In the genomic region with DNA sequence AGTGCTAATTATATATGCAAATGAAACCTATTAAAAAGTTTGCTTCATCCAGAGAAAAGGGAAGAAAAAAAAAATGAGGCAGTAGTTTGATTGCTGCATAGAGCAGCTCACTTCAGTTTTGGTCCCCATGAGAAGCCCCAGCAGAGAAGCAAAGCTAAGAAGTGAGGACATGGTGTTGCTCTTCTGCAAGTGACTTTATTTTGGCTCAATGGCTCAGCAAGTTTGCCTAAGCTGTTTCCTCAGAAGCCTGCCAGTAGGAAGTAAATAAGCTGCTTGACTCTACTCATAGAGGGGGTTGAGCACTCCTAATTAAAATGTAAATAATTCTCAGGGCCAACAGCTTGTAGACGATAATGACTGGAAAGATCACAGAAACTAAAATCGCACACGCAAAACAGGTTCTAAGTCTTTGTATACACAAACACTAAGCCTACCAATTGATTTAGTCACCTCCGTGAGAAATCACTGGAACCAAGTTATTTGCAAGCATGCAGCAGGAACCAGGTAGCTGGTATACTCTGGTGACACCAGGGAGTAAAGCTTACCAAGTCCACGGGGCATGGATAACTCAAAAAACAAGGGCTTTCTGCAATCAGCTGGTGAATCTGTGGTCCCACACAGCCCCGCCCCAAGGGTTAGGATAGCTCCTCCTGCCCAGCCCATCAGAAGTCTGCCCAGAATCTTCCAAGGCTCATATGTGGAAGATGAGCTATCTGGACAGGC, we compare ENCODE assay signal across 8 cellular contexts. TPM values are rescaled to one million over a fixed set of nuclear protein-coding genes. Genes with fewer than 3 reads are reported as not detected.
DNase-seq lines count a peak whose midpoint lies in the region; ATAC-seq, FAIRE-seq and TF ChIP-seq lines count a peak whose summit lies in the region.

No MANE protein-coding gene starts in this region.

- no peaks in the 10 kb centered on the region for H3K36me3 ChIP-seq in lower lobe of right lung

- H3K27ac Mint-ChIP-seq in activated T-cell treated with anti-CD3 and anti-CD28 coated beads, Interleukin-2, amount 50 U/mL, for 24 hours, result peak overlapping the region; percentile 95
- peak overlapping the region; percentile 38 for H3K27ac Mint-ChIP-seq in activated B cell treated with CpG ODN at 0.5 μM for 24 hours

- no peak for DNase-seq in activated T-cell treated with anti-CD3 and anti-CD28 coated beads, Interleukin-2, amount 50 U/mL, for 24 hours
- DNase-seq in activated T-cell treated with anti-CD3 and anti-CD28 coated beads for 4 hours (no peak), activated B cell treated with CpG ODN at 0.5 μM for 24 hours (no peak), lower lobe of right lung (no peak), NCI-H2227 treated with DMSO at 0.1 percent for 48 hours (lab: John Stamatoyannopoulos, UW) (no peak), RCC 7860 (ENCODE audit: low spot score) (no peak)

- intact Hi-C loops in activated B cell treated with CpG ODN at 0.5 μM for 24 hours (cut with micrococcal nuclease) (loop anchor here (2.0 to 5.0 kb wide), 2 partner anchors 13 to 39 kb away; a partner anchor contains a TSS), lower lobe of right lung (cut with DNase I) (no loop called here)

- H3K27me3 Mint-ChIP-seq in activated T-cell treated with anti-CD3 and anti-CD28 coated beads, Interleukin-2, amount 50 U/mL, for 24 hours, result no peaks in the 10 kb centered on the region
- H3K27me3 Mint-ChIP-seq in activated B cell treated with CpG ODN at 0.5 μM for 24 hours, result no peaks in the 10 kb centered on the region

- ATAC-seq in HG03095 (IDR thresholded peaks at IDR 0.05; ENCODE audit: unreplicated experiment), result peak; percentile 11
- peak; percentile 21 for ATAC-seq in activated B cell treated with CpG ODN at 0.5 μM for 24 hours (ENCODE audit: low read depth)
- peak; percentile 86 to 90 for ATAC-seq in lower lobe of right lung
- no peak for ATAC-seq in HG03520 (IDR thresholded peaks at IDR 0.05; ENCODE audit: unreplicated experiment)

- no peak for FAIRE-seq in RCC 7860 (lab: Jason Lieb, UNC)

- TF ChIP-seq CTCF in activated B cell treated with CpG ODN at 0.5 μM for 24 hours (IDR thresholded peaks at IDR 0.05), result no peak
- no peak for TF ChIP-seq CTCF in lower lobe of right lung (IDR thresholded peaks at IDR 0.05)

- H3K4me1 ChIP-seq in lower lobe of right lung, result peaks cover 28% of the 10 kb centered on the region

- no peaks in the 10 kb centered on the region for H3K36me3 Mint-ChIP-seq in activated T-cell treated with anti-CD3 and anti-CD28 coated beads, Interleukin-2, amount 50 U/mL, for 24 hours (ENCODE audit: low read depth)
- H3K36me3 Mint-ChIP-seq in activated B cell treated with CpG ODN at 0.5 μM for 24 hours (ENCODE audit: low read depth), result no peaks in the 10 kb centered on the region

- no peaks in the 10 kb centered on the region for H3K9me3 ChIP-seq in lower lobe of right lung

- H3K27me3 ChIP-seq in lower lobe of right lung (ENCODE audit: low read depth), result no peaks in the 10 kb centered on the region

- H3K9me3 Mint-ChIP-seq in activated T-cell treated with anti-CD3 and anti-CD28 coated beads, Interleukin-2, amount 50 U/mL, for 24 hours, result no peaks in the 10 kb centered on the region
- no peaks in the 10 kb centered on the region for H3K9me3 Mint-ChIP-seq in activated B cell treated with CpG ODN at 0.5 μM for 24 hours

- POLR2A ChIA-PET in activated B cell treated with CpG ODN at 0.5 μM for 24 hours (lab: Charles Lee), result interaction anchor here (0.6 to 2.2 kb wide), 11 partner anchors 12 to 72 kb away, joined by 3 to 27 read pairs (median 4); a partner anchor contains a TSS

- peaks cover 62% of the 10 kb centered on the region for H3K4me1 Mint-ChIP-seq in activated T-cell treated with anti-CD3 and anti-CD28 coated beads, Interleukin-2, amount 50 U/mL, for 24 hours (ENCODE audit: low read depth)
- H3K4me1 Mint-ChIP-seq in activated B cell treated with CpG ODN at 0.5 μM for 24 hours, result peaks cover 30% of the 10 kb centered on the region

- CTCF ChIA-PET in activated B cell treated with CpG ODN at 0.5 μM for 24 hours (lab: Charles Lee), result interaction anchor here (1.2 to 1.3 kb wide), 2 partner anchors 20 to 71 kb away, joined by 3 to 4 read pairs; no protein-coding TSS in a partner anchor

- H3K27ac ChIP-seq in lower lobe of right lung, result peak overlapping the region; percentile 56

- H3K4me3 Mint-ChIP-seq in activated T-cell treated with anti-CD3 and anti-CD28 coated beads, Interleukin-2, amount 50 U/mL, for 24 hours, result peak overlapping the region; percentile 56
- H3K4me3 Mint-ChIP-seq in activated B cell treated with CpG ODN at 0.5 μM for 24 hours, result no peak overlapping the region

- no peak overlapping the region for H3K4me3 ChIP-seq in lower lobe of right lung

RNA-seq across cellular contexts. Expression of a gene that starts 39.7 kb away (rescaled TPM):
- total RNA-seq in activated B cell treated with CpG ODN at 0.5 μM for 24 hours (69.6 and 86.0 TPM in 2 replicates), lower lobe of right lung (48.6 TPM)
